ENCODE assay signal across 20 cellular contexts in genomic region chr2:18891598-18892345, GRCh38.
DNase-seq lines count a peak whose midpoint lies in the region; ATAC-seq and TF ChIP-seq lines count a peak whose summit lies in the region.
"Had no signal": no experiment of that assay in that cellular context is flagged by ENCODE, and none has a peak within 500 bp of the region (broad histone marks: within the 10 kb centered on the region; RNA-seq: fewer than 3 reads in every experiment).

No MANE protein-coding gene starts in this region.

- H4K20me1 ChIP-seq in MM.1S (ENCODE audit: insufficient read depth, low read length): no peaks in the 10 kb centered on the region
- H4K20me1 ChIP-seq: BLaER1 treated with 17β-estradiol and CSF1 and Interleukin-3, amounts not matched to agents 10 nM and 100 nM had no signal

- DNase-seq in GM03348 (ENCODE audit: low spot score) (peak; percentile 15), MM.1S (peak; percentile 26), fibroblast of mammary gland (ENCODE audit: low read depth) (peak; percentile 25), SKM-1 (lab: John Stamatoyannopoulos, UW; ENCODE audit: unreplicated experiment) (no peak), globus pallidus (ENCODE audit: low spot score) (no peak), A673 (ENCODE audit: low spot score) (no peak)
- DNase-seq: CD8-positive, alpha-beta memory T cell; DMS79; NCI-H1048; NCI-H2107; NCI-H2227 treated with DMSO at 0.1 percent for 48 hours; NCI-H524; Peyer's patch; Right ventricle myocardium superior had no signal

- H3K27me3 ChIP-seq in MM.1S (replicated peaks; ENCODE audit: insufficient read depth, low read length): no peaks in the 10 kb centered on the region
- H3K27me3 ChIP-seq in A673 (replicated peaks; ENCODE audit: insufficient read depth, low read depth, low read length, poor library complexity): no peaks in the 10 kb centered on the region
- H3K27me3 ChIP-seq: BLaER1 treated with 17β-estradiol and CSF1 and Interleukin-3, amounts not matched to agents 10 nM and 100 nM; Peyer's patch had no signal

- intact Hi-C loops in A673 (cut with micrococcal nuclease; ENCODE audit: unreplicated experiment): no loop called here

- no peaks in the 10 kb centered on the region for H3F3A ChIP-seq in MM.1S (ENCODE audit: insufficient read depth, low read length)

- no peaks in the 10 kb centered on the region for H3K9me2 ChIP-seq in MM.1S (replicated peaks; ENCODE audit: insufficient read depth, low read length)

- TF ChIP-seq CTCF in MM.1S (IDR thresholded peaks at IDR 0.05; ENCODE audit: low read length) (no peak), fibroblast of mammary gland (conservative IDR thresholded peaks at IDR 0.05; ENCODE audit: control insufficient read depth, insufficient read depth, low read depth, low read length) (no peak), A673 (conservative IDR thresholded peaks at IDR 0.05; ENCODE audit: low read depth, low read length) (no peak)

- no peak overlapping the region for H3K4me3 ChIP-seq in MM.1S (ENCODE audit: low read length)
- no peak overlapping the region for H3K4me3 ChIP-seq in fibroblast of mammary gland (ENCODE audit: control insufficient read depth, low read depth, low read length)
- no peak overlapping the region for H3K4me3 ChIP-seq in A673 (ENCODE audit: low read depth, low read length, poor library complexity, severe bottlenecking)
- H3K4me3 ChIP-seq: BLaER1 treated with 17β-estradiol and CSF1 and Interleukin-3, amounts not matched to agents 10 nM and 100 nM; GM12878; HAP-1; Peyer's patch; SK-N-MC had no signal

- no peak overlapping the region for H3K27ac ChIP-seq in MM.1S (ENCODE audit: low read length)
- H3K27ac ChIP-seq in A673 (ENCODE audit: low read depth, low read length, poor library complexity, severe bottlenecking): no peak overlapping the region
- H3K27ac ChIP-seq: BLaER1 treated with 17β-estradiol and CSF1 and Interleukin-3, amounts not matched to agents 10 nM and 100 nM; KMS-11; Peyer's patch; SK-N-MC had no signal

- no peaks in the 10 kb centered on the region for H3K36me3 ChIP-seq in MM.1S (replicated peaks; ENCODE audit: insufficient read depth, low read length)
- H3K36me3 ChIP-seq in A673 (ENCODE audit: insufficient read depth, low read length, poor library complexity, severe bottlenecking): no peaks in the 10 kb centered on the region
- H3K36me3 ChIP-seq: BLaER1 treated with 17β-estradiol and CSF1 and Interleukin-3, amounts not matched to agents 10 nM and 100 nM; HAP-1; Peyer's patch had no signal

- H3K4me1 ChIP-seq in MM.1S (ENCODE audit: low read length) (no peaks in the 10 kb centered on the region), A673 (ENCODE audit: insufficient read depth, low read length, poor library complexity, severe bottlenecking) (no peaks in the 10 kb centered on the region)
- H3K4me1 ChIP-seq: BLaER1 treated with 17β-estradiol and CSF1 and Interleukin-3, amounts not matched to agents 10 nM and 100 nM; HAP-1; Peyer's patch had no signal

- no peaks in the 10 kb centered on the region for H3K79me2 ChIP-seq in MM.1S (ENCODE audit: low read length)

- CTCF ChIA-PET in A673 (lab: Charles Lee): no interaction called here

- no TSS peak for BruUV-seq in A673 (replicated peaks; lab: Mats Ljungman, UMichigan)

- POLR2A ChIA-PET in A673 (lab: Charles Lee; ENCODE audit: low non-redundant PET): no interaction called here

- H3K9me3 ChIP-seq in MM.1S (replicated peaks; ENCODE audit: insufficient read depth, low read length) (no peaks in the 10 kb centered on the region), A673 (ENCODE audit: low read depth, low read length, poor library complexity, severe bottlenecking) (no peaks in the 10 kb centered on the region)
- H3K9me3 ChIP-seq: BLaER1 treated with 17β-estradiol and CSF1 and Interleukin-3, amounts not matched to agents 10 nM and 100 nM; HAP-1; Peyer's patch had no signal

- H3K4me2 ChIP-seq in MM.1S (ENCODE audit: low read depth, low read length): peak overlapping the region; percentile 0; the same call in 1 of the 2 replicates
- H3K4me2 ChIP-seq: BLaER1 treated with 17β-estradiol and CSF1 and Interleukin-3, amounts not matched to agents 10 nM and 100 nM; KMS-11 had no signal

- H3K9ac ChIP-seq in MM.1S (ENCODE audit: low read length): no peak overlapping the region
- H3K9ac ChIP-seq: BLaER1 treated with 17β-estradiol and CSF1 and Interleukin-3, amounts not matched to agents 10 nM and 100 nM; KMS-11 had no signal

- ATAC-seq in HG03521 (IDR thresholded peaks at IDR 0.05; ENCODE audit: unreplicated experiment): no peak
- ATAC-seq: GM12878 had no signal

- no peak overlapping the region for H2AFZ ChIP-seq in MM.1S (ENCODE audit: low read length)

Comparison
In these comparisons a context has a peak if more than half of its experiments do, and no peak if none do; other contexts are left out.
1. DNase-seq: peak in GM03348 (single experiment), MM.1S (single experiment) and fibroblast of mammary gland (single experiment); none in SKM-1 (single experiment), globus pallidus (single experiment) and A673 (single experiment).